Comparison of ENCODE assay signal across 8 cellular contexts in the genomic region with DNA sequence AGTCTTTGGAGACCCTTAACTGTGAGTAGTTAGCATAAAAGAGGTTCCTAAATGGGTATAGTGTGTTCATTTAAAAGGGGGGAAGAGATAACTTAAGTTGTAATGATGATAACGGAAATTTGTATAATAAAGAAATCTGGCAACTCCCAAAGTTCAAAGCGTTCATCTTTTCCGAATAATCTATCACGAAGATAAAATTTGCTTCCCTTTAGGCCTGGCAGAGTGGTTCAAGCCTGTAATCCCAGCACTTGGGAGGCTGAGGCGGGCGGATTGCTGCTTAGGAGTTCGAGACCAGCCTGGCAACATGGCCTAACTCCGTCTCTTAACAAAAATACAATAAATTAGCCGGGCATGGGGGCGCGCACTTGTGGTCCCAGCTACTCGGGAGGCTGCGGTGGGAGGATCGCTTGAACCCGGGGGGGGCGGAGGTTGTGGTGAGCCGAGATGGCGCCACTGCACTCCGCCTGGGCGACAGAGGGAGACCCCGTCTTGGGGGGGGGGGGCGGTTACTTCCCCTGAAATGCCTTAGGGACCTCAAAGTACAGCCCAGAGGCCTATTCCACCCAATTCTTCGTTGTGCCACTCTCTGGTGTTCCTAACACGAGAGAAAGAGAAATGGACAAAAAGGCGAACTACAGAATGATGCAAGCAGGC. TPM values are rescaled to one million over a fixed set of nuclear protein-coding genes. Genes with fewer than 3 reads are reported as not detected.
DNase-seq lines count a peak whose midpoint lies in the region; ATAC-seq, FAIRE-seq and TF ChIP-seq lines count a peak whose summit lies in the region.

No MANE protein-coding gene starts in this region.

- no peaks in the 10 kb centered on the region for H4K20me1 ChIP-seq in astrocyte (ENCODE audit: insufficient read depth, low read length)

- intact Hi-C loops in kidney (cut with DNase I): no loop called here

- peak overlapping the region; percentile 97 for H3K4me3 ChIP-seq in astrocyte (ENCODE audit: insufficient read depth, low read depth, low read length)
- H3K4me3 ChIP-seq in kidney (ENCODE audit: low read length in 2 of 2): peak overlapping the region; percentile 98 to 99

- H3K27ac ChIP-seq in astrocyte (ENCODE audit: low read depth, low read length): peak overlapping the region; percentile 91
- H3K27ac ChIP-seq in kidney (ENCODE audit: low read depth in 2 of 2, low read length in 2 of 2): peak overlapping the region; percentile 94 to 98

- no peaks in the 10 kb centered on the region for H3K27me3 Mint-ChIP-seq in astrocyte (ENCODE audit: low read depth, unreplicated experiment)

- TF ChIP-seq CTCF in astrocyte (IDR thresholded peaks at IDR 0.05; ENCODE audit: insufficient read depth, low read depth, low read length): no peak
- TF ChIP-seq CTCF in kidney (IDR thresholded peaks at IDR 0.05; ENCODE audit: borderline replicate concordance, extremely low read depth, insufficient read depth): no peak

- H3K4me2 ChIP-seq in astrocyte (ENCODE audit: low read length): peak overlapping the region; percentile 84

- ATAC-seq in SK-N-SH treated with all-trans-retinoic acid at 6 μM for 48 hours: peak; percentile 19; the same call in 2 of the 3 replicates
- ATAC-seq in GM21515 (IDR thresholded peaks at IDR 0.05; ENCODE audit: unreplicated experiment): no peak

- H3K79me2 ChIP-seq in astrocyte (ENCODE audit: insufficient read depth, low read length): peaks cover 60% of the 10 kb centered on the region

- peaks cover 6% of the 10 kb centered on the region for H3K9me3 Mint-ChIP-seq in astrocyte (ENCODE audit: unreplicated experiment)

- H3K36me3 Mint-ChIP-seq in astrocyte (ENCODE audit: low read depth, unreplicated experiment): peaks cover 13% of the 10 kb centered on the region

- DNase-seq in GM03348 (ENCODE audit: low spot score) (peak; percentile 30), astrocyte (ENCODE audit: low read depth) (no peak), kidney (peak; percentile 74), Kasumi-1 (lab: John Stamatoyannopoulos, UW) (no peak), COR-L47 (lab: John Stamatoyannopoulos, UW) (no peak)
- DNase-seq in stimulated activated CD4-positive, alpha-beta T cell treated with anti-CD3 and anti-CD28 coated beads, Interleukin-2, amount 100 ng/mL, for 48 hours: peak; percentile 14 to 18

- H3K36me3 ChIP-seq in astrocyte (ENCODE audit: insufficient read depth, low read length): peaks cover 20% of the 10 kb centered on the region
- peaks cover 2 to 11% of the 10 kb centered on the region in 2 donors for H3K36me3 ChIP-seq in kidney (ENCODE audit: control insufficient read depth in 1 of 2, insufficient read depth in 2 of 2, low read length in 2 of 2)

- H3K4me3 Mint-ChIP-seq in astrocyte (ENCODE audit: unreplicated experiment): peak overlapping the region; percentile 99

- H3K9me3 ChIP-seq in astrocyte (ENCODE audit: insufficient read depth, low read depth, low read length) (no peaks in the 10 kb centered on the region), kidney (ENCODE audit: control insufficient read depth in 1 of 2, low read length in 2 of 2) (no peaks in the 10 kb centered on the region)

- H2AFZ ChIP-seq in astrocyte (ENCODE audit: low read depth, low read length): peak overlapping the region; percentile 85

- H3K4me1 Mint-ChIP-seq in astrocyte (ENCODE audit: low read depth, unreplicated experiment): peaks cover 9% of the 10 kb centered on the region

- H3K27me3 ChIP-seq in astrocyte (ENCODE audit: insufficient read depth, low read length): no peaks in the 10 kb centered on the region

- peak overlapping the region; percentile 97 for H3K9ac ChIP-seq in astrocyte (ENCODE audit: low read length)
- H3K9ac ChIP-seq in kidney (ENCODE audit: low read length in 2 of 2): peak overlapping the region; percentile 94 to 99

- no peak for FAIRE-seq in astrocyte (lab: Jason Lieb, UNC)
- no peak for FAIRE-seq in kidney (lab: Jason Lieb, UNC)

- H3K4me1 ChIP-seq in astrocyte (ENCODE audit: insufficient read depth, low read length) (no peaks in the 10 kb centered on the region), kidney (ENCODE audit: control insufficient read depth in 1 of 2, insufficient read depth in 1 of 2, low read depth in 1 of 2, low read length in 2 of 2) (peaks cover 4 to 6% of the 10 kb centered on the region in 2 donors)

- H3K27ac Mint-ChIP-seq in astrocyte (ENCODE audit: unreplicated experiment): peak overlapping the region; percentile 100

TF ChIP-seq in SK-N-SH treated with all-trans-retinoic acid at 6 μM for 48 hours, 23 proteins besides CTCF, POLR2A, EP300 and RAD21:
- TF ChIP-seq, protein P1, sequence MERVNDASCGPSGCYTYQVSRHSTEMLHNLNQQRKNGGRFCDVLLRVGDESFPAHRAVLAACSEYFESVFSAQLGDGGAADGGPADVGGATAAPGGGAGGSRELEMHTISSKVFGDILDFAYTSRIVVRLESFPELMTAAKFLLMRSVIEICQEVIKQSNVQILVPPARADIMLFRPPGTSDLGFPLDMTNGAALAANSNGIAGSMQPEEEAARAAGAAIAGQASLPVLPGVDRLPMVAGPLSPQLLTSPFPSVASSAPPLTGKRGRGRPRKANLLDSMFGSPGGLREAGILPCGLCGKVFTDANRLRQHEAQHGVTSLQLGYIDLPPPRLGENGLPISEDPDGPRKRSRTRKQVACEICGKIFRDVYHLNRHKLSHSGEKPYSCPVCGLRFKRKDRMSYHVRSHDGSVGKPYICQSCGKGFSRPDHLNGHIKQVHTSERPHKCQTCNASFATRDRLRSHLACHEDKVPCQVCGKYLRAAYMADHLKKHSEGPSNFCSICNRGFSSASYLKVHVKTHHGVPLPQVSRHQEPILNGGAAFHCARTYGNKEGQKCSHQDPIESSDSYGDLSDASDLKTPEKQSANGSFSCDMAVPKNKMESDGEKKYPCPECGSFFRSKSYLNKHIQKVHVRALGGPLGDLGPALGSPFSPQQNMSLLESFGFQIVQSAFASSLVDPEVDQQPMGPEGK (CRISPR knock-in tag; IDR thresholded peaks at IDR 0.05; ENCODE audit: borderline replicate concordance): no peak
- TF ChIP-seq ARNTL (CRISPR knock-in tag; IDR thresholded peaks at IDR 0.05; ENCODE audit: borderline replicate concordance, low read depth) (no peak), RARB (CRISPR knock-in tag; IDR thresholded peaks at IDR 0.05) (no peak), GLIS3 (CRISPR knock-in tag; IDR thresholded peaks at IDR 0.05) (no peak), ZFP3 (CRISPR knock-in tag; IDR thresholded peaks at IDR 0.05) (no peak)

RNA-seq across cellular contexts. Expression of gene N4BP2L2, which starts 0.9 kb away (rescaled TPM):
- total RNA-seq in astrocyte (76.9 and 81.9 TPM in 2 replicates), kidney (165 TPM)
- polyA plus RNA-seq in kidney (ENCODE audit: insufficient read depth, low read depth, low replicate concordance): 71.3 TPM

RNA-seq across cellular contexts. Expression of gene PDS5B, which starts 48.5 kb away (rescaled TPM):
- total RNA-seq in astrocyte (42.7 and 43.1 TPM in 2 replicates), kidney (41.2 TPM)
- polyA plus RNA-seq in kidney (ENCODE audit: insufficient read depth, low read depth, low replicate concordance): 6.9 TPM

Comparison
In these comparisons a context has a peak if more than half of its experiments do, and no peak if none do; other contexts are left out.
1. DNase-seq: peak in GM03348 (single experiment), kidney (single experiment) and stimulated activated CD4-positive, alpha-beta T cell treated with anti-CD3 and anti-CD28 coated beads, Interleukin-2, amount 100 ng/mL, for 48 hours (2 of 2); none in astrocyte (single experiment), Kasumi-1 (0 of 2) and COR-L47 (single experiment).